13 cellular contexts compared by ENCODE assay signal in genomic region chr22:39454385-39454871, GRCh38. TPM values are rescaled to one million over a fixed set of nuclear protein-coding genes. Genes with fewer than 3 reads are reported as not detected.
DNase-seq lines count a peak whose midpoint lies in the region; ATAC-seq, FAIRE-seq and TF ChIP-seq lines count a peak whose summit lies in the region.
"Had no signal": no experiment of that assay in that cellular context is flagged by ENCODE, and none has a peak within 500 bp of the region (broad histone marks: within the 10 kb centered on the region; RNA-seq: fewer than 3 reads in every experiment).

No MANE protein-coding gene starts in this region.

- H3K9me3 ChIP-seq in K562 (replicated peaks; ENCODE audit: control insufficient read depth, insufficient read depth, low read depth, low read length) (no peaks in the 10 kb centered on the region), mucosa of descending colon (no peaks in the 10 kb centered on the region), upper lobe of right lung (no peaks in the 10 kb centered on the region)
- H3K9me3 ChIP-seq: right lobe of liver had no signal

- no TSS peak for BruUV-seq in K562 (replicated peaks; lab: Mats Ljungman, UMichigan)

- H3K9me3 Mint-ChIP-seq in activated CD8-positive, alpha-beta memory T cell treated with anti-CD3 and anti-CD28 coated beads, Interleukin-2, amount 10 ng/mL, durations not matched to agents 7 days and 5 days (ENCODE audit: low read depth): no peaks in the 10 kb centered on the region
- H3K9me3 Mint-ChIP-seq in glutamatergic neuron (ENCODE audit: unreplicated experiment): peaks cover 15% of the 10 kb centered on the region
- peaks cover 0 to 2% of the 10 kb centered on the region in 2 donors for H3K9me3 Mint-ChIP-seq in effector memory CD8-positive, alpha-beta T cell

- H3K36me3 Mint-ChIP-seq in activated CD8-positive, alpha-beta memory T cell treated with anti-CD3 and anti-CD28 coated beads, Interleukin-2, amount 10 ng/mL, durations not matched to agents 7 days and 5 days: peaks cover 15% of the 10 kb centered on the region
- H3K36me3 Mint-ChIP-seq in glutamatergic neuron (ENCODE audit: unreplicated experiment): peaks cover 5% of the 10 kb centered on the region
- H3K36me3 Mint-ChIP-seq in effector memory CD8-positive, alpha-beta T cell (ENCODE audit: insufficient read depth): peaks cover 3% of the 10 kb centered on the region

- H3K36me3 ChIP-seq in K562 (ENCODE audit: control insufficient read depth, insufficient read depth, low read length) (no peaks in the 10 kb centered on the region), mucosa of descending colon (ENCODE audit: low read depth) (no peaks in the 10 kb centered on the region), upper lobe of right lung (no peaks in the 10 kb centered on the region)
- H3K36me3 ChIP-seq: right lobe of liver had no signal

- H3K4me2 ChIP-seq in K562 (ENCODE audit: insufficient read depth, low read length): no peak overlapping the region

- CTCF ChIA-PET in activated CD8-positive, alpha-beta memory T cell treated with anti-CD3 and anti-CD28 coated beads, Interleukin-2, amount 10 ng/mL, durations not matched to agents 7 days and 5 days (lab: Charles Lee): interaction anchor here (1.2 kb wide), 1 partner anchor 10 kb away, joined by 3 read pairs; no protein-coding TSS in a partner anchor
- CTCF ChIA-PET in K562 (lab: Yijun Ruan, JAX; ENCODE audit: low intra/inter-chr PET ratio): no interaction called here

- no peaks in the 10 kb centered on the region for H3K9me1 ChIP-seq in K562 (ENCODE audit: control insufficient read depth, insufficient read depth, low read length)

- H3K79me2 ChIP-seq in K562 (ENCODE audit: control insufficient read depth, insufficient read depth, low read length): peaks cover 19% of the 10 kb centered on the region

- H3K27ac ChIP-seq in K562 (ENCODE audit: extremely low read depth, low read depth, low read length) (no peak overlapping the region), upper lobe of right lung (no peak overlapping the region)
- H3K27ac ChIP-seq: right lobe of liver had no signal

- TF ChIP-seq RAD21 in K562 (CRISPR knock-in tag; conservative IDR thresholded peaks at IDR 0.05 in 1 of 2, IDR thresholded peaks at IDR 0.05 in 1 of 2): no peak

- H3K27me3 Mint-ChIP-seq in activated CD8-positive, alpha-beta memory T cell treated with anti-CD3 and anti-CD28 coated beads, Interleukin-2, amount 10 ng/mL, durations not matched to agents 7 days and 5 days: peaks cover 41% of the 10 kb centered on the region
- H3K27me3 Mint-ChIP-seq in glutamatergic neuron (ENCODE audit: unreplicated experiment): peaks cover 21% of the 10 kb centered on the region
- H3K27me3 Mint-ChIP-seq in effector memory CD8-positive, alpha-beta T cell: peaks cover 39 to 65% of the 10 kb centered on the region in 2 donors

- H3K4me3 Mint-ChIP-seq in activated CD8-positive, alpha-beta memory T cell treated with anti-CD3 and anti-CD28 coated beads, Interleukin-2, amount 10 ng/mL, durations not matched to agents 7 days and 5 days: no peak overlapping the region
- no peak overlapping the region for H3K4me3 Mint-ChIP-seq in glutamatergic neuron (ENCODE audit: unreplicated experiment)
- peak overlapping the region in 1 of 2 donors; percentile 12 for H3K4me3 Mint-ChIP-seq in effector memory CD8-positive, alpha-beta T cell

- peak overlapping the region in 1 of 2 experiments; percentile 31; a peak in 1 of 4 replicates for H3K9ac ChIP-seq in K562 (ENCODE audit: insufficient read depth in 1 of 2, low read depth in 2 of 2, low read length in 2 of 2)

- H4K20me1 ChIP-seq in K562 (replicated peaks; ENCODE audit: control insufficient read depth, insufficient read depth, low read length): no peaks in the 10 kb centered on the region

- no peak for TF ChIP-seq POLR2A in K562 (conservative IDR thresholded peaks at IDR 0.05)

- POLR2A ChIA-PET in K562 (lab: Yijun Ruan, JAX): interaction anchor here (1.0 to 1.7 kb wide), 4 partner anchors 11 to 135 kb away, joined by 4 to 6 read pairs (median 5); partner anchors contain the start of gene RPL3

- WGBS in K562 (ENCODE audit: insufficient coverage, low coverage, missing lambda C conversion rate): 30% methylated on average over 3 of the region's 7 CpGs

- TF ChIP-seq CTCF in K562 (IDR thresholded peaks at IDR 0.05 in 2 of 3, conservative IDR thresholded peaks at IDR 0.05 in 1 of 3; ENCODE audit: insufficient read depth in 2 of 3, low read depth in 1 of 3, low read length in 3 of 3) (no peak), mucosa of descending colon (IDR thresholded peaks at IDR 0.05) (no peak), upper lobe of right lung (IDR thresholded peaks at IDR 0.05) (no peak), glutamatergic neuron (IDR thresholded peaks at IDR 0.05; ENCODE audit: partially characterized antibody, unreplicated experiment) (no peak)

- DNase-seq in activated CD8-positive, alpha-beta memory T cell treated with anti-CD3 and anti-CD28 coated beads, Interleukin-2, amount 10 ng/mL, durations not matched to agents 7 days and 5 days: no peak
- no peak for DNase-seq in activated CD8-positive, alpha-beta memory T cell treated with anti-CD3 and anti-CD28 coated beads for 24 hours
- DNase-seq in K562 (ENCODE audit: extremely low read depth in 1 of 4, low spot score in 3 of 4) (peak in 1 of 4 experiments; percentile 21), mucosa of descending colon (no peak), upper lobe of right lung (no peak), glutamatergic neuron (no peak), NCI-H2107 (lab: John Stamatoyannopoulos, UW) (no peak)
- DNase-seq in effector memory CD8-positive, alpha-beta T cell: no peak
- DNase-seq: DND-41, NCI-H187 treated with DMSO at 0.1 percent for 48 hours, right lobe of liver had no signal

- H3K4me1 Mint-ChIP-seq in activated CD8-positive, alpha-beta memory T cell treated with anti-CD3 and anti-CD28 coated beads, Interleukin-2, amount 10 ng/mL, durations not matched to agents 7 days and 5 days: peaks cover 28% of the 10 kb centered on the region
- H3K4me1 Mint-ChIP-seq in glutamatergic neuron (ENCODE audit: low read depth, unreplicated experiment): peaks cover 19% of the 10 kb centered on the region
- H3K4me1 Mint-ChIP-seq in effector memory CD8-positive, alpha-beta T cell (ENCODE audit: low read depth in 2 of 2): peaks cover 13 to 24% of the 10 kb centered on the region in 2 donors

- in situ Hi-C loops in K562 (cut with MboI): no loop called here

- no peak for ATAC-seq in activated CD8-positive, alpha-beta memory T cell treated with anti-CD3 and anti-CD28 coated beads, Interleukin-2, amount 10 ng/mL, durations not matched to agents 7 days and 5 days
- ATAC-seq in K562: no peak
- ATAC-seq in mucosa of descending colon: peak; percentile 77
- ATAC-seq in upper lobe of right lung: peak; percentile 65
- ATAC-seq in effector memory CD8-positive, alpha-beta T cell (replicated peaks): no peak
- ATAC-seq: right lobe of liver had no signal

- no peak overlapping the region for H3K4me3 ChIP-seq in K562
- no peak overlapping the region for H3K4me3 ChIP-seq in mucosa of descending colon
- H3K4me3 ChIP-seq in upper lobe of right lung: no peak overlapping the region
- H3K4me3 ChIP-seq: right lobe of liver had no signal

- no peak for TF ChIP-seq EP300 in K562 (IDR thresholded peaks at IDR 0.05; ENCODE audit: low read length)

- H3K4me1 ChIP-seq in K562 (replicated peaks in 1 of 2; ENCODE audit: control insufficient read depth in 2 of 2, insufficient read depth in 2 of 2, low read length in 2 of 2) (peaks cover 36 to 65% of the 10 kb centered on the region in 2 experiments; a peak in 4 of 5 replicates), mucosa of descending colon (ENCODE audit: low read depth) (peaks cover 2% of the 10 kb centered on the region), upper lobe of right lung (no peaks in the 10 kb centered on the region)
- H3K4me1 ChIP-seq: right lobe of liver had no signal

- peak overlapping the region; percentile 28; the same call in 1 of the 2 replicates for H2AFZ ChIP-seq in K562 (ENCODE audit: low read depth, low read length)

- peak overlapping the region; percentile 47 for H3K27ac Mint-ChIP-seq in activated CD8-positive, alpha-beta memory T cell treated with anti-CD3 and anti-CD28 coated beads, Interleukin-2, amount 10 ng/mL, durations not matched to agents 7 days and 5 days
- H3K27ac Mint-ChIP-seq in glutamatergic neuron (ENCODE audit: unreplicated experiment): no peak overlapping the region
- H3K27ac Mint-ChIP-seq in effector memory CD8-positive, alpha-beta T cell: no peak overlapping the region

- H3K27me3 ChIP-seq in K562 (ENCODE audit: control insufficient read depth in 2 of 2, insufficient read depth in 2 of 2, low read length in 2 of 2) (no peaks in the 10 kb centered on the region), upper lobe of right lung (peaks cover 23% of the 10 kb centered on the region)
- H3K27me3 ChIP-seq: right lobe of liver had no signal

- no peak for FAIRE-seq in K562 (lab: Jason Lieb, UNC)
- FAIRE-seq: colon, RCC 7860 had no signal

- intact Hi-C loops in K562 (cut with micrococcal nuclease): no loop called here
- intact Hi-C loops in mucosa of descending colon (cut with DNase I, micrococcal nuclease): no loop called here
- intact Hi-C loops in upper lobe of right lung (cut with DNase I): no loop called here

RNA-seq across cellular contexts. Expression of gene MGAT3, which starts 2.4 kb away (rescaled TPM):
- total RNA-seq in activated CD8-positive, alpha-beta memory T cell treated with anti-CD3 and anti-CD28 coated beads, Interleukin-2, amount 10 ng/mL, durations not matched to agents 7 days and 5 days: 1 to 10 TPM in 1 of 2 experiments, under 1 TPM in 1; 0.96 to 3.6 TPM
- 6.4 and 13.2 TPM in 2 replicates for total RNA-seq in K562 (2011; cell fraction: chromatin; rRNA removed; ENCODE audit: low replicate concordance)
- total RNA-seq in K562 (2011; cell fraction: nucleolus; rRNA removed): 12.2 and 15.0 TPM in 2 replicates
- 10.2 and 10.6 TPM in 2 replicates for total RNA-seq in K562 (2011; cell fraction: nucleoplasm; rRNA removed)
- total RNA-seq in K562 (2014; rRNA removed): 4.6 and 5.7 TPM in 2 replicates
- 2.8 and 3.5 TPM in 2 replicates for total RNA-seq in K562 (2014; rRNA removed; fragmentation: Illumina TruSeq; extraction: Trizol)
- total RNA-seq in K562 (2015; rRNA removed; fragmentation: Illumina TruSeq; extraction: Trizol): 4.3 and 4.6 TPM in 2 replicates
- 11.4 and 11.5 TPM in 2 replicates for total RNA-seq in K562 (2021)
- polyA plus RNA-seq in K562 (2011; rRNA removed): 6.6 and 6.8 TPM in 2 replicates
- 8.2 and 17.9 TPM in 2 replicates for polyA plus RNA-seq in K562 (2011; cell fraction: cytosol; rRNA removed)
- 6.0 and 12.6 TPM in 2 replicates for polyA plus RNA-seq in K562 (2011; cell fraction: nucleus; rRNA removed)
- 4.6 and 7.2 TPM in 2 replicates for polyA plus RNA-seq in K562 (2012)
- 4.2 and 5.4 TPM in 2 replicates for polyA plus RNA-seq in K562 (2014; fragmentation: Illumina TruSeq; extraction: Trizol)
- polyA plus RNA-seq in K562 (2014; fragmentation: Nextera tagmentation; extraction: Ambion mirVana): under 1 TPM; 0.10 to 0.18 TPM
- polyA plus RNA-seq in K562 (2014; rRNA removed): 6.0 and 7.0 TPM in 2 replicates
- polyA minus RNA-seq in K562 (2011; rRNA and poly(A)+ RNA removed): 10.3 and 15.4 TPM in 2 replicates
- 18.6 and 19.4 TPM in 2 replicates for polyA minus RNA-seq in K562 (2011; cell fraction: cytosol; rRNA and poly(A)+ RNA removed)
- polyA minus RNA-seq in K562 (2011; cell fraction: nucleus; rRNA and poly(A)+ RNA removed): 4.6 and 5.1 TPM in 2 replicates
- 1 to 10 TPM; 5.1 to 8.5 (median 6.5) TPM for total RNA-seq in mucosa of descending colon
- 34.8 TPM for total RNA-seq in upper lobe of right lung
- 12.8 TPM for total RNA-seq in glutamatergic neuron (ENCODE audit: unreplicated experiment)

RNA-seq across cellular contexts. Expression of gene MIEF1, which starts 47.7 kb away (rescaled TPM):
- 10 to 100 TPM; 40.6 to 45.7 TPM for total RNA-seq in activated CD8-positive, alpha-beta memory T cell treated with anti-CD3 and anti-CD28 coated beads, Interleukin-2, amount 10 ng/mL, durations not matched to agents 7 days and 5 days
- 31.0 and 48.3 TPM in 2 replicates for total RNA-seq in K562 (2011; cell fraction: chromatin; rRNA removed; ENCODE audit: low replicate concordance)
- total RNA-seq in K562 (2011; cell fraction: nucleolus; rRNA removed): 30.9 and 36.7 TPM in 2 replicates
- 33.9 and 34.4 TPM in 2 replicates for total RNA-seq in K562 (2011; cell fraction: nucleoplasm; rRNA removed)
- total RNA-seq in K562 (2014; rRNA removed) (25.5 and 28.3 TPM in 2 replicates), K562 (2014; rRNA removed; fragmentation: Illumina TruSeq; extraction: Trizol) (28.6 and 29.0 TPM in 2 replicates), K562 (2015; rRNA removed; fragmentation: Illumina TruSeq; extraction: Trizol) (26.8 and 27.1 TPM in 2 replicates), K562 (2021) (51.8 and 54.3 TPM in 2 replicates), mucosa of descending colon (10 to 100 TPM; 29.8 to 38.4 (median 34.0) TPM), upper lobe of right lung (24.3 TPM), glutamatergic neuron (ENCODE audit: unreplicated experiment) (40.0 TPM)
- polyA plus RNA-seq in K562 (2011; rRNA removed) (20.0 and 21.7 TPM in 2 replicates), K562 (2014; fragmentation: Illumina TruSeq; extraction: Trizol) (37.7 and 40.8 TPM in 2 replicates), K562 (2014; fragmentation: Nextera tagmentation; extraction: Ambion mirVana) (10 to 100 TPM; 10.9 to 13.1 TPM), K562 (2014; rRNA removed) (23.6 and 29.1 TPM in 2 replicates)
- polyA plus RNA-seq in K562 (2011; cell fraction: cytosol; rRNA removed): 23.2 and 29.6 TPM in 2 replicates
- polyA plus RNA-seq in K562 (2011; cell fraction: nucleus; rRNA removed): 13.3 and 18.3 TPM in 2 replicates
- polyA plus RNA-seq in K562 (2012): 23.3 and 33.4 TPM in 2 replicates
- polyA minus RNA-seq in K562 (2011; rRNA and poly(A)+ RNA removed): 31.6 and 37.3 TPM in 2 replicates
- 23.3 and 24.0 TPM in 2 replicates for polyA minus RNA-seq in K562 (2011; cell fraction: cytosol; rRNA and poly(A)+ RNA removed)
- 13.6 and 15.8 TPM in 2 replicates for polyA minus RNA-seq in K562 (2011; cell fraction: nucleus; rRNA and poly(A)+ RNA removed)

RNA-seq across cellular contexts. Expression of gene TAB1, which starts 54.8 kb away (rescaled TPM):
- total RNA-seq in activated CD8-positive, alpha-beta memory T cell treated with anti-CD3 and anti-CD28 coated beads, Interleukin-2, amount 10 ng/mL, durations not matched to agents 7 days and 5 days: 10 to 100 TPM; 27.7 to 35.2 TPM
- total RNA-seq in K562 (2011; cell fraction: chromatin; rRNA removed; ENCODE audit: low replicate concordance): 16.6 and 38.2 TPM in 2 replicates
- 29.9 and 30.0 TPM in 2 replicates for total RNA-seq in K562 (2011; cell fraction: nucleolus; rRNA removed)
- 13.2 and 22.5 TPM in 2 replicates for total RNA-seq in K562 (2011; cell fraction: nucleoplasm; rRNA removed)
- total RNA-seq in K562 (2014; rRNA removed): 9.5 and 14.7 TPM in 2 replicates
- 4.1 and 4.9 TPM in 2 replicates for total RNA-seq in K562 (2014; rRNA removed; fragmentation: Illumina TruSeq; extraction: Trizol)
- 10.3 and 10.4 TPM in 2 replicates for total RNA-seq in K562 (2015; rRNA removed; fragmentation: Illumina TruSeq; extraction: Trizol)
- 20.1 and 20.9 TPM in 2 replicates for total RNA-seq in K562 (2021)
- 12.3 and 19.2 TPM in 2 replicates for polyA plus RNA-seq in K562 (2011; rRNA removed)
- 15.0 and 31.8 TPM in 2 replicates for polyA plus RNA-seq in K562 (2011; cell fraction: cytosol; rRNA removed)
- polyA plus RNA-seq in K562 (2011; cell fraction: nucleus; rRNA removed): 20.2 and 31.0 TPM in 2 replicates
- 15.4 and 16.4 TPM in 2 replicates for polyA plus RNA-seq in K562 (2012)
- polyA plus RNA-seq in K562 (2014; fragmentation: Illumina TruSeq; extraction: Trizol): 11.5 and 15.2 TPM in 2 replicates
- polyA plus RNA-seq in K562 (2014; fragmentation: Nextera tagmentation; extraction: Ambion mirVana): 1 to 10 TPM in 1 of 2 experiments, under 1 TPM in 1; 0.36 to 1.1 TPM
- polyA plus RNA-seq in K562 (2014; rRNA removed): 15.7 and 17.0 TPM in 2 replicates
- 13.1 and 18.2 TPM in 2 replicates for polyA minus RNA-seq in K562 (2011; rRNA and poly(A)+ RNA removed)
- polyA minus RNA-seq in K562 (2011; cell fraction: cytosol; rRNA and poly(A)+ RNA removed): 12.9 and 17.9 TPM in 2 replicates
- 11.8 and 18.1 TPM in 2 replicates for polyA minus RNA-seq in K562 (2011; cell fraction: nucleus; rRNA and poly(A)+ RNA removed)
- 10 to 100 TPM; 19.2 to 29.9 (median 24.8) TPM for total RNA-seq in mucosa of descending colon
- 31.0 TPM for total RNA-seq in upper lobe of right lung
- 27.5 TPM for total RNA-seq in glutamatergic neuron (ENCODE audit: unreplicated experiment)

Comparison
In these comparisons a context has a peak if more than half of its experiments do, and no peak if none do; other contexts are left out.
1. ATAC-seq: peak in mucosa of descending colon (single experiment) and upper lobe of right lung (single experiment); none in activated CD8-positive, alpha-beta memory T cell treated with anti-CD3 and anti-CD28 coated beads, Interleukin-2, amount 10 ng/mL, durations not matched to agents 7 days and 5 days (single experiment), K562 (single experiment) and effector memory CD8-positive, alpha-beta T cell (single experiment).